ENCODE assay signal across 22 cellular contexts in genomic region chr21:37546299-37546908, GRCh38.
DNase-seq lines count a peak whose midpoint lies in the region; ATAC-seq and TF ChIP-seq lines count a peak whose summit lies in the region.
"Had no signal": no experiment of that assay in that cellular context is flagged by ENCODE, and none has a peak within 500 bp of the region (broad histone marks: within the 10 kb centered on the region; RNA-seq: fewer than 3 reads in every experiment).

No MANE protein-coding gene starts in this region.

- CTCF ChIA-PET in A673 (lab: Charles Lee): no interaction called here
- CTCF ChIA-PET in WTC11 (lab: Charles Lee): interaction anchor here (0.8 to 1.8 kb wide), 4 partner anchors 9 to 174 kb away, joined by 3 to 8 read pairs (median 5); no protein-coding TSS in a partner anchor

- H3K4me2 ChIP-seq in GM23338: no peak overlapping the region

- TF ChIP-seq CTCF in A673 (conservative IDR thresholded peaks at IDR 0.05; ENCODE audit: low read depth, low read length): peak; percentile 43; the same call in 1 of the 2 replicates
- TF ChIP-seq CTCF in GM23338 (conservative IDR thresholded peaks at IDR 0.05; ENCODE audit: low read depth in 2 of 2): peak; percentile 48 to 50
- TF ChIP-seq CTCF in WTC11 (IDR thresholded peaks at IDR 0.05): no peak
- no peak for TF ChIP-seq CTCF in mesothelial cell of epicardium (IDR thresholded peaks at IDR 0.05; ENCODE audit: unreplicated experiment)
- TF ChIP-seq CTCF in colonic mucosa (IDR thresholded peaks at IDR 0.05): no peak

- no peaks in the 10 kb centered on the region for H4K20me1 ChIP-seq in GM23338 (replicated peaks; ENCODE audit: insufficient read depth)

- ATAC-seq in GM23338 (no peak), WTC11 (peak; percentile 36; the same call in 1 of the 2 replicates), GM19023 (IDR thresholded peaks at IDR 0.05; ENCODE audit: unreplicated experiment) (no peak), HG03565 (IDR thresholded peaks at IDR 0.05; ENCODE audit: unreplicated experiment) (no peak), left ventricle myocardium superior (no peak)
- ATAC-seq: activated T-cell treated with anti-CD3 and anti-CD28 coated beads, Interleukin-2, amount 50 U/mL, for 4 hours; esophagus mucosa; gastroesophageal sphincter had no signal

- H3K9ac ChIP-seq in colonic mucosa (ENCODE audit: low read depth in 2 of 2, low read length in 2 of 2): no peak overlapping the region
- H3K9ac ChIP-seq: parathyroid adenoma had no signal

- H3K27ac Mint-ChIP-seq in GM23338 (no peak overlapping the region), WTC11 (no peak overlapping the region), mesothelial cell of epicardium (peak overlapping the region; percentile 22)
- H3K27ac Mint-ChIP-seq: activated CD4-positive, alpha-beta memory T cell treated with anti-CD3 and anti-CD28 coated beads, Interleukin-2, amount 10 ng/mL, durations not matched to agents 7 days and 5 days; activated naive CD4-positive, alpha-beta T cell treated with anti-CD3 and anti-CD28 coated beads, Interleukin-2, amount 10 ng/mL, durations not matched to agents 7 days and 5 days; CD4-positive, alpha-beta T cell had no signal

- H3K36me3 ChIP-seq in A673 (ENCODE audit: insufficient read depth, low read length, poor library complexity, severe bottlenecking) (no peaks in the 10 kb centered on the region), GM23338 (ENCODE audit: insufficient read depth) (no peaks in the 10 kb centered on the region), colonic mucosa (no peaks in the 10 kb centered on the region)
- H3K36me3 ChIP-seq: gastroesophageal sphincter had no signal

- H3K4me3 ChIP-seq in A673 (ENCODE audit: low read depth, low read length, poor library complexity, severe bottlenecking) (no peak overlapping the region), GM23338 (no peak overlapping the region), colonic mucosa (no peak overlapping the region)
- H3K4me3 ChIP-seq: gastroesophageal sphincter had no signal

- H3K36me3 Mint-ChIP-seq in GM23338 (ENCODE audit: low read depth): no peaks in the 10 kb centered on the region; the same call in 1 of the 3 replicates
- H3K36me3 Mint-ChIP-seq in WTC11: 0 out of 2 replicates have a peak, but pooled peaks cover 5% of the 10 kb centered on the region
- H3K36me3 Mint-ChIP-seq in mesothelial cell of epicardium: no peaks in the 10 kb centered on the region
- H3K36me3 Mint-ChIP-seq: activated naive CD4-positive, alpha-beta T cell treated with anti-CD3 and anti-CD28 coated beads, Interleukin-2, amount 10 ng/mL, durations not matched to agents 7 days and 5 days had no signal

- POLR2A ChIA-PET in A673 (lab: Charles Lee; ENCODE audit: low non-redundant PET) (no interaction called here), WTC11 (lab: Charles Lee) (no interaction called here)

- intact Hi-C loops in A673 (cut with micrococcal nuclease; ENCODE audit: unreplicated experiment) (no loop called here), colonic mucosa (cut with DNase I) (no loop called here), left ventricle myocardium superior (cut with micrococcal nuclease) (no loop called here)

- H3K27ac ChIP-seq in A673 (ENCODE audit: low read depth, low read length, poor library complexity, severe bottlenecking) (no peak overlapping the region), GM23338 (ENCODE audit: low read depth) (no peak overlapping the region), colonic mucosa (no peak overlapping the region)
- H3K27ac ChIP-seq: parathyroid adenoma had no signal

- H3K4me1 ChIP-seq in A673 (ENCODE audit: insufficient read depth, low read length, poor library complexity, severe bottlenecking): peaks cover 36% of the 10 kb centered on the region
- no peaks in the 10 kb centered on the region for H3K4me1 ChIP-seq in GM23338 (ENCODE audit: insufficient read depth)
- no peaks in the 10 kb centered on the region for H3K4me1 ChIP-seq in colonic mucosa
- H3K4me1 ChIP-seq: parathyroid adenoma had no signal

- peaks cover 7% of the 10 kb centered on the region; the same call in 1 of the 2 replicates for H3K9me2 ChIP-seq in GM23338 (ENCODE audit: insufficient read depth)

- peak overlapping the region; percentile 61 for H2AFZ ChIP-seq in GM23338
- H2AFZ ChIP-seq: parathyroid adenoma had no signal

- H3K9me3 ChIP-seq in A673 (ENCODE audit: low read depth, low read length, poor library complexity, severe bottlenecking) (peaks cover 4% of the 10 kb centered on the region), colonic mucosa (no peaks in the 10 kb centered on the region)

- H3K27me3 ChIP-seq in A673 (replicated peaks; ENCODE audit: insufficient read depth, low read depth, low read length, poor library complexity): no peaks in the 10 kb centered on the region
- no peaks in the 10 kb centered on the region for H3K27me3 ChIP-seq in GM23338 (ENCODE audit: insufficient read depth)
- no peaks in the 10 kb centered on the region for H3K27me3 ChIP-seq in colonic mucosa

- no TSS peak for BruUV-seq in A673 (replicated peaks; lab: Mats Ljungman, UMichigan)

- no peak for DNase-seq in A673 (ENCODE audit: low spot score)
- DNase-seq in GM23338 (ENCODE audit: low spot score): no peak
- DNase-seq in WTC11 (ENCODE audit: low spot score): no peak
- DNase-seq in mesothelial cell of epicardium (ENCODE audit: low spot score in 2 of 2, unreplicated experiment in 2 of 2): peak in 1 of 2 experiments; percentile 38
- no peak for DNase-seq in colonic mucosa
- DNase-seq in left ventricle myocardium superior: no peak
- DNase-seq: activated CD4-positive, alpha-beta memory T cell treated with anti-CD3 and anti-CD28 coated beads, Interleukin-2, amount 10 ng/mL, durations not matched to agents 7 days and 5 days; activated naive CD4-positive, alpha-beta T cell treated with anti-CD3 and anti-CD28 coated beads, Interleukin-2, amount 10 ng/mL, durations not matched to agents 7 days and 5 days; activated T-cell treated with anti-CD3 and anti-CD28 coated beads, Interleukin-2, amount 50 U/mL, for 4 hours; CD4-positive, alpha-beta T cell; central memory CD4-positive, alpha-beta T cell; H7; NCI-H1092; NCI-H2227 treated with DMSO at 0.1 percent for 48 hours; Right ventricle myocardium superior; substantia nigra; T1000 had no signal

- H3K27me3 Mint-ChIP-seq in GM23338 (ENCODE audit: insufficient read depth, low read depth, poor library complexity) (peaks cover 6% of the 10 kb centered on the region), WTC11 (ENCODE audit: low read depth) (no peaks in the 10 kb centered on the region), mesothelial cell of epicardium (ENCODE audit: low read depth) (peaks cover 10% of the 10 kb centered on the region)

- no peaks in the 10 kb centered on the region for H3K79me2 ChIP-seq in GM23338 (replicated peaks; ENCODE audit: insufficient read depth)
- H3K79me2 ChIP-seq: parathyroid adenoma had no signal

- no peak overlapping the region for H3K4me3 Mint-ChIP-seq in GM23338
- no peak overlapping the region for H3K4me3 Mint-ChIP-seq in WTC11
- H3K4me3 Mint-ChIP-seq in mesothelial cell of epicardium: peak overlapping the region; percentile 33
- H3K4me3 Mint-ChIP-seq: activated CD4-positive, alpha-beta memory T cell treated with anti-CD3 and anti-CD28 coated beads, Interleukin-2, amount 10 ng/mL, durations not matched to agents 7 days and 5 days; activated naive CD4-positive, alpha-beta T cell treated with anti-CD3 and anti-CD28 coated beads, Interleukin-2, amount 10 ng/mL, durations not matched to agents 7 days and 5 days; activated T-cell treated with anti-CD3 and anti-CD28 coated beads, Interleukin-2, amount 50 U/mL, for 4 hours; CD4-positive, alpha-beta T cell had no signal

- H3K4me1 Mint-ChIP-seq in GM23338 (peaks cover 17% of the 10 kb centered on the region), WTC11 (peaks cover 24% of the 10 kb centered on the region), mesothelial cell of epicardium (peaks cover 43% of the 10 kb centered on the region)

- no peaks in the 10 kb centered on the region for H3F3A ChIP-seq in GM23338 (replicated peaks; ENCODE audit: low read depth)

- peaks cover 7% of the 10 kb centered on the region; the same call in 2 of the 3 replicates for H3K9me3 Mint-ChIP-seq in GM23338
- H3K9me3 Mint-ChIP-seq in WTC11: peaks cover 23% of the 10 kb centered on the region
- peaks cover 19% of the 10 kb centered on the region for H3K9me3 Mint-ChIP-seq in mesothelial cell of epicardium
- H3K9me3 Mint-ChIP-seq: activated CD4-positive, alpha-beta memory T cell treated with anti-CD3 and anti-CD28 coated beads, Interleukin-2, amount 10 ng/mL, durations not matched to agents 7 days and 5 days; activated naive CD4-positive, alpha-beta T cell treated with anti-CD3 and anti-CD28 coated beads, Interleukin-2, amount 10 ng/mL, durations not matched to agents 7 days and 5 days had no signal

TF ChIP-seq in WTC11, 78 proteins besides CTCF, POLR2A, EP300 and RAD21:
- no peak for TF ChIP-seq GABPB1 (CRISPR knock-in tag; IDR thresholded peaks at IDR 0.05)
- no peak for TF ChIP-seq ZNF138 (CRISPR knock-in tag; conservative IDR thresholded peaks at IDR 0.05)

Comparison
In these comparisons a context has a peak if more than half of its experiments do, and no peak if none do; other contexts are left out.
1. CTCF ChIP-seq: peak in A673 (single experiment) and GM23338 (2 of 2); none in WTC11 (single experiment), mesothelial cell of epicardium (single experiment) and colonic mucosa (single experiment).